In genomic region chr1:7449750-7450149, GRCh38 we compare ENCODE assay signal across 19 cellular contexts.
DNase-seq lines count a peak whose midpoint lies in the region; ATAC-seq, FAIRE-seq and TF ChIP-seq lines count a peak whose summit lies in the region.
"Had no signal": no experiment of that assay in that cellular context is flagged by ENCODE, and none has a peak within 500 bp of the region (broad histone marks: within the 10 kb centered on the region; RNA-seq: fewer than 3 reads in every experiment).

No MANE protein-coding gene starts in this region.

- H3K9me1 ChIP-seq in K562 (ENCODE audit: control insufficient read depth, insufficient read depth, low read length): no peaks in the 10 kb centered on the region

- TF ChIP-seq CTCF in DND-41 (IDR thresholded peaks at IDR 0.05; ENCODE audit: borderline replicate concordance, extremely low read depth, low read length, poor library complexity, severe bottlenecking) (peak; percentile 14), H9 (conservative IDR thresholded peaks at IDR 0.05) (peak; percentile 41), K562 (IDR thresholded peaks at IDR 0.05 in 2 of 3, conservative IDR thresholded peaks at IDR 0.05 in 1 of 3; ENCODE audit: insufficient read depth in 2 of 3, low read depth in 1 of 3, low read length in 3 of 3) (peak in 1 of 3 experiments; percentile 34; a peak in 1 of 6 replicates), type B pancreatic cell (conservative IDR thresholded peaks at IDR 0.05) (peak; percentile 40), body of pancreas (IDR thresholded peaks at IDR 0.05) (no peak)

- H3K79me2 ChIP-seq in DND-41 (ENCODE audit: insufficient read depth, low read length) (no peaks in the 10 kb centered on the region), H9 (ENCODE audit: insufficient read depth, low read length) (no peaks in the 10 kb centered on the region), K562 (ENCODE audit: control insufficient read depth, insufficient read depth, low read length) (no peaks in the 10 kb centered on the region)

- H3K56ac ChIP-seq in H9 (ENCODE audit: insufficient read length, low read depth, low read length): no peak overlapping the region

- H3K36me3 Mint-ChIP-seq in H9 (ENCODE audit: insufficient read depth in 1 of 3, low read depth in 3 of 3): no peaks in the 10 kb centered on the region
- no peaks in the 10 kb centered on the region for H3K36me3 Mint-ChIP-seq in type B pancreatic cell
- H3K36me3 Mint-ChIP-seq: CD4-positive, alpha-beta memory T cell had no signal

- CTCF ChIA-PET in K562 (lab: Yijun Ruan, JAX; ENCODE audit: low intra/inter-chr PET ratio): no interaction called here

- TF ChIP-seq POLR2A in K562 (conservative IDR thresholded peaks at IDR 0.05) (no peak), body of pancreas (IDR thresholded peaks at IDR 0.05) (no peak)

- intact Hi-C loops in K562 (cut with micrococcal nuclease): loop anchor here (10.0 kb wide), 1 partner anchor 195 kb away; no protein-coding TSS in a partner anchor
- intact Hi-C loops in body of pancreas (cut with DNase I): no loop called here

- H3K4me1 ChIP-seq in DND-41 (ENCODE audit: insufficient read depth, low read length) (no peaks in the 10 kb centered on the region), H9 (ENCODE audit: insufficient read depth, low read length) (no peaks in the 10 kb centered on the region), K562 (replicated peaks in 1 of 2; ENCODE audit: control insufficient read depth in 2 of 2, insufficient read depth in 2 of 2, low read length in 2 of 2) (no peaks in the 10 kb centered on the region; a peak in 1 of 5 replicates), body of pancreas (peaks cover 10% of the 10 kb centered on the region)
- H3K4me1 ChIP-seq: HAP-1 had no signal

- H2BK5ac ChIP-seq in H9 (ENCODE audit: insufficient read length, low read length): no peak overlapping the region

- H3K36me3 ChIP-seq in DND-41 (ENCODE audit: insufficient read depth, low read length) (no peaks in the 10 kb centered on the region), K562 (ENCODE audit: control insufficient read depth, insufficient read depth, low read length) (no peaks in the 10 kb centered on the region), body of pancreas (replicated peaks in 1 of 2; ENCODE audit: insufficient read depth in 1 of 2, low read depth in 2 of 2) (no peaks in the 10 kb centered on the region)
- H3K36me3 ChIP-seq: BE2C, HAP-1 had no signal

- H3K4me2 ChIP-seq in DND-41 (ENCODE audit: insufficient read depth, low read length) (no peak overlapping the region), H9 (ENCODE audit: insufficient read depth, insufficient read length, low read length) (no peak overlapping the region), K562 (ENCODE audit: insufficient read depth, low read length) (no peak overlapping the region)

- H3K79me1 ChIP-seq in H9 (ENCODE audit: insufficient read depth, low read depth, low read length, poor library complexity, severe bottlenecking): no peaks in the 10 kb centered on the region

- in situ Hi-C loops in K562 (cut with MboI): no loop called here

- no peak overlapping the region for H3T11ph ChIP-seq in H9 (ENCODE audit: low read length)

- H3K27me3 Mint-ChIP-seq in H9 (ENCODE audit: low read depth) (no peaks in the 10 kb centered on the region; the same call in 1 of the 2 replicates), type B pancreatic cell (no peaks in the 10 kb centered on the region)
- H3K27me3 Mint-ChIP-seq: CD4-positive, alpha-beta memory T cell had no signal

- H3K4ac ChIP-seq in H9 (ENCODE audit: low read depth, low read length): no peak overlapping the region

- no peak overlapping the region for H4K8ac ChIP-seq in H9 (replicated peaks; ENCODE audit: insufficient read length, low read depth, low read length)

- H3K18ac ChIP-seq in H9 (ENCODE audit: insufficient read length, low read depth, low read length): no peak overlapping the region

- no peaks in the 10 kb centered on the region for H3K9me3 ChIP-seq in DND-41 (ENCODE audit: insufficient read depth, low read length, severe bottlenecking)
- no peaks in the 10 kb centered on the region for H3K9me3 ChIP-seq in H9 (ENCODE audit: control insufficient read depth, low read depth, low read length)
- H3K9me3 ChIP-seq in K562 (replicated peaks; ENCODE audit: control insufficient read depth, insufficient read depth, low read depth, low read length): no peaks in the 10 kb centered on the region
- no peaks in the 10 kb centered on the region for H3K9me3 ChIP-seq in body of pancreas
- H3K9me3 ChIP-seq: BE2C, HAP-1 had no signal

- H3K9ac ChIP-seq in DND-41 (ENCODE audit: low read depth, low read length): no peak overlapping the region
- no peak overlapping the region for H3K9ac ChIP-seq in H9 (ENCODE audit: extremely low read depth, insufficient read length, low read length)
- H3K9ac ChIP-seq in K562 (ENCODE audit: insufficient read depth in 1 of 2, low read depth in 2 of 2, low read length in 2 of 2): no peak overlapping the region
- H3K9ac ChIP-seq: GM23248 had no signal

- no peak overlapping the region for H2AK5ac ChIP-seq in H9 (ENCODE audit: insufficient read length, low read length)

- no peaks in the 10 kb centered on the region for H3K9me3 Mint-ChIP-seq in H9
- no peaks in the 10 kb centered on the region for H3K9me3 Mint-ChIP-seq in type B pancreatic cell

- H3K23ac ChIP-seq in H9 (ENCODE audit: insufficient read length, low read depth, low read length): no peak overlapping the region

- H2BK12ac ChIP-seq in H9 (ENCODE audit: insufficient read length, low read depth, low read length): no peak overlapping the region

- H3K27me3 ChIP-seq in DND-41 (ENCODE audit: insufficient read depth, low read length, poor library complexity) (peaks cover 7% of the 10 kb centered on the region), H9 (ENCODE audit: insufficient read depth, low read length) (no peaks in the 10 kb centered on the region), K562 (ENCODE audit: control insufficient read depth in 2 of 2, insufficient read depth in 2 of 2, low read length in 2 of 2) (peaks cover 11 to 58% of the 10 kb centered on the region in 2 experiments; a peak in 4 of 5 replicates), body of pancreas (no peaks in the 10 kb centered on the region)
- H3K27me3 ChIP-seq: BE2C had no signal

- H2BK15ac ChIP-seq in H9 (ENCODE audit: low read depth, low read length): no peak overlapping the region

- TF ChIP-seq EP300 in K562 (IDR thresholded peaks at IDR 0.05; ENCODE audit: low read length): no peak

- H3K27ac Mint-ChIP-seq in H9 (no peak overlapping the region), type B pancreatic cell (no peak overlapping the region)
- H3K27ac Mint-ChIP-seq: CD4-positive, alpha-beta memory T cell had no signal

- H3K14ac ChIP-seq in H9 (ENCODE audit: insufficient read depth, low read length): no peak overlapping the region

- H2AFZ ChIP-seq in DND-41 (ENCODE audit: low read depth, low read length): no peak overlapping the region
- H2AFZ ChIP-seq in H9 (ENCODE audit: low read length): no peak overlapping the region
- no peak overlapping the region for H2AFZ ChIP-seq in K562 (ENCODE audit: low read depth, low read length)
- H2AFZ ChIP-seq: GM23248 had no signal

- no CpG with 5 or more reads among the region's 7 CpGs for WGBS in H9 (ENCODE audit: extremely low coverage, insufficient read length, low lambda C conversion rate)
- WGBS in K562 (ENCODE audit: insufficient coverage, low coverage, missing lambda C conversion rate): 3% methylated on average over 7 of the region's 7 CpGs
- WGBS in body of pancreas, 2 donors: 94 to 99% methylated on average over 5 to 6 of the region's 7 CpGs

- H4K5ac ChIP-seq in H9 (ENCODE audit: insufficient read length, low read depth, low read length): no peak overlapping the region

- H3K4me3 ChIP-seq in DND-41 (ENCODE audit: low read depth in 1 of 2, low read length in 2 of 2) (no peak overlapping the region), K562 (no peak overlapping the region), body of pancreas (no peak overlapping the region)
- H3K4me3 ChIP-seq: GM23248, HAP-1 had no signal

- H4K91ac ChIP-seq in H9 (ENCODE audit: insufficient read length, low read depth, low read length): no peak overlapping the region

- H2BK20ac ChIP-seq in H9 (ENCODE audit: low read depth, low read length, poor library complexity, severe bottlenecking): no peak overlapping the region

- no peak for DNase-seq in DND-41
- no peak for DNase-seq in H9
- no peak for DNase-seq in K562 (ENCODE audit: extremely low read depth in 1 of 4, low spot score in 3 of 4)
- DNase-seq in type B pancreatic cell (ENCODE audit: extremely low spot score, unreplicated experiment): no peak
- no peak for DNase-seq in NCI-H2107 treated with DMSO at 0.1 percent for 48 hours (lab: John Stamatoyannopoulos, UW; ENCODE audit: unreplicated experiment)
- DNase-seq in NCI-H748 treated with DMSO at 0.1 percent for 48 hours (lab: John Stamatoyannopoulos, UW): no peak
- DNase-seq in body of pancreas: no peak
- DNase-seq: BE2C; CD4-positive, alpha-beta memory T cell; DMS79; EL; GM23248; Karpas-422 had no signal

- H2BK120ac ChIP-seq in H9 (ENCODE audit: low read depth, low read length, poor library complexity, severe bottlenecking): no peak overlapping the region

- peaks cover 5% of the 10 kb centered on the region for H4K20me1 ChIP-seq in DND-41 (ENCODE audit: insufficient read depth, low read length)
- H4K20me1 ChIP-seq in H9 (ENCODE audit: control insufficient read depth, insufficient read depth, insufficient read length): no peaks in the 10 kb centered on the region
- peaks cover 10% of the 10 kb centered on the region; the same call in 1 of the 2 replicates for H4K20me1 ChIP-seq in K562 (replicated peaks; ENCODE audit: control insufficient read depth, insufficient read depth, low read length)

- POLR2A ChIA-PET in K562 (lab: Yijun Ruan, JAX): interaction anchor here (0.6 kb wide), 1 partner anchor 267 kb away, joined by 3 read pairs; no protein-coding TSS in a partner anchor

- H3K23me2 ChIP-seq in H9 (ENCODE audit: insufficient read length, low read depth, low read length, poor library complexity, severe bottlenecking): no peaks in the 10 kb centered on the region

- no peak overlapping the region for H3K4me3 Mint-ChIP-seq in H9
- H3K4me3 Mint-ChIP-seq in type B pancreatic cell: no peak overlapping the region
- H3K4me3 Mint-ChIP-seq: CD4-positive, alpha-beta memory T cell had no signal

- no peak for FAIRE-seq in K562 (lab: Jason Lieb, UNC)
- FAIRE-seq: A204.1, G401.6, HepG2, HTR-8/SVneo had no signal

- ATAC-seq in DND-41 (ENCODE audit: insufficient read depth, low read depth): no peak
- peak; percentile 30; the same call in 2 of the 3 replicates for ATAC-seq in K562
- no peak for ATAC-seq in body of pancreas
- ATAC-seq: HepG2 had no signal

- H3K27ac ChIP-seq in DND-41 (ENCODE audit: low read length) (no peak overlapping the region), H9 (ENCODE audit: insufficient read length, low read depth, low read length) (no peak overlapping the region), K562 (ENCODE audit: extremely low read depth, low read depth, low read length) (no peak overlapping the region), body of pancreas (no peak overlapping the region)
- H3K27ac ChIP-seq: C4-2B, GM23248 had no signal

- no TSS peak for BruUV-seq in K562 (replicated peaks; lab: Mats Ljungman, UMichigan)

- H3K4me1 Mint-ChIP-seq in H9 (peaks cover 8 to 32% of the 10 kb centered on the region in 2 experiments; a peak in 3 of 4 replicates), type B pancreatic cell (ENCODE audit: unreplicated experiment) (peaks cover 14% of the 10 kb centered on the region)
- H3K4me1 Mint-ChIP-seq: CD4-positive, alpha-beta memory T cell had no signal

- TF ChIP-seq RAD21 in K562 (CRISPR knock-in tag; conservative IDR thresholded peaks at IDR 0.05 in 1 of 2, IDR thresholded peaks at IDR 0.05 in 1 of 2): no peak

Comparison
In these comparisons a context has a peak if more than half of its experiments do, and no peak if none do; other contexts are left out.
1. CTCF ChIP-seq: peak in DND-41 (single experiment), H9 (single experiment) and type B pancreatic cell (single experiment); none in body of pancreas (0 of 7).